ENCODE assay signal across 19 cellular contexts in the genomic region with DNA sequence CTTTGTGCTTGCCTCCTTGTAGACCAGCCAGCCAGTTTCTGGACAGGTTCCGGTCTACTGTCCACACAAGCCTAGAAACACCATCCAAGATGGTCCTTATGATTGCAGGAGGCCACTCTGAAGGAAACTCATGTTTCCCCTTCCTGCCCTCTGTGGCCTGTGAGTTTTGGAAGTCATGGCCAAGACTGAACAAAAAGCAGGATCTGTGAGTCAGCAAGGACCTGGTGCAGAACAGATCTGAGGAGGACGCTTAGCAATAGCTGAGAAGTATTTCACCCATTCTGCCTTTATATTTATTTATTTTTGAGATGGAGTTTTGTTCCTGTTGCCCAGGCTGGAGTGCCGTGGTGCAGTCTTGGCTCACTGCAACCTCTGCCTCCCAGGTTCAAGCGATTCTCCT.
DNase-seq lines count a peak whose midpoint lies in the region; TF ChIP-seq lines count a peak whose summit lies in the region.
"Had no signal": no experiment of that assay in that cellular context is flagged by ENCODE, and none has a peak within 500 bp of the region (broad histone marks: within the 10 kb centered on the region; RNA-seq: fewer than 3 reads in every experiment).

No MANE protein-coding gene starts in this region.

- peaks cover 35% of the 10 kb centered on the region for H3K4me1 ChIP-seq in cardiac muscle cell (ENCODE audit: low read depth)
- H3K4me1 ChIP-seq: BLaER1, HAP-1 had no signal

- TF ChIP-seq CTCF in cardiac muscle cell (IDR thresholded peaks at IDR 0.05; ENCODE audit: low read depth, low read length), result no peak

- no peaks in the 10 kb centered on the region for H3K4me1 Mint-ChIP-seq in activated naive CD4-positive, alpha-beta T cell treated with anti-CD3 and anti-CD28 coated beads, Interleukin-2, amount 10 ng/mL, durations not matched to agents 7 days and 5 days
- H3K4me1 Mint-ChIP-seq: B cell; CD4-positive, CD25-positive, alpha-beta regulatory T cell had no signal

- no peak overlapping the region for H3K27ac Mint-ChIP-seq in activated naive CD4-positive, alpha-beta T cell treated with anti-CD3 and anti-CD28 coated beads, Interleukin-2, amount 10 ng/mL, durations not matched to agents 7 days and 5 days
- H3K27ac Mint-ChIP-seq: B cell; CD4-positive, CD25-positive, alpha-beta regulatory T cell; CD8-positive, alpha-beta T cell; HFFc6 had no signal

- no peaks in the 10 kb centered on the region for H3K27me3 ChIP-seq in cardiac muscle cell
- H3K27me3 ChIP-seq: BLaER1 had no signal

- H3K4me3 ChIP-seq in cardiac muscle cell, result no peak overlapping the region
- H3K4me3 ChIP-seq: BLaER1, GM23248, HAP-1 had no signal

- peaks cover 6% of the 10 kb centered on the region for H3K27me3 Mint-ChIP-seq in activated naive CD4-positive, alpha-beta T cell treated with anti-CD3 and anti-CD28 coated beads, Interleukin-2, amount 10 ng/mL, durations not matched to agents 7 days and 5 days

- intact Hi-C loops in cardiac septum (cut with DNase I), result no loop called here

- no peaks in the 10 kb centered on the region for H3K9me3 ChIP-seq in cardiac muscle cell (ENCODE audit: low read depth)
- H3K9me3 ChIP-seq: BLaER1, Caco-2, HAP-1 had no signal

- H3K4me3 Mint-ChIP-seq in activated naive CD4-positive, alpha-beta T cell treated with anti-CD3 and anti-CD28 coated beads, Interleukin-2, amount 10 ng/mL, durations not matched to agents 7 days and 5 days, result no peak overlapping the region
- H3K4me3 Mint-ChIP-seq: B cell; CD4-positive, CD25-positive, alpha-beta regulatory T cell; CD8-positive, alpha-beta T cell; HFFc6 had no signal

- H3K9me3 Mint-ChIP-seq in activated naive CD4-positive, alpha-beta T cell treated with anti-CD3 and anti-CD28 coated beads, Interleukin-2, amount 10 ng/mL, durations not matched to agents 7 days and 5 days, result no peaks in the 10 kb centered on the region
- H3K9me3 Mint-ChIP-seq: CD4-positive, CD25-positive, alpha-beta regulatory T cell; CD8-positive, alpha-beta T cell; HFFc6 had no signal

- no peak for DNase-seq in cardiac muscle cell (ENCODE audit: low read depth in 1 of 2, low spot score in 1 of 2)
- no peak for DNase-seq in cardiac septum (ENCODE audit: low spot score)
- peak; percentile 50 for DNase-seq in kidney tubule cell (ENCODE audit: low spot score)
- peak; percentile 4 for DNase-seq in pulmonary artery endothelial cell (ENCODE audit: low read depth, low spot score)
- DNase-seq in activated naive CD4-positive, alpha-beta T cell treated with anti-CD3 and anti-CD28 coated beads, Interleukin-2, amount 10 ng/mL, durations not matched to agents 7 days and 5 days, result no peak
- DNase-seq in superior temporal gyrus (ENCODE audit: extremely low spot score), result no peak
- no peak for DNase-seq in LoVo (ENCODE audit: low spot score)
- DNase-seq: Caco-2; CD4-positive, CD25-positive, alpha-beta regulatory T cell; CD8-positive, alpha-beta T cell; DMS153; DND-41; GM23248; HFFc6 had no signal

- H3K27ac ChIP-seq in cardiac muscle cell, result peak overlapping the region; percentile 83
- H3K27ac ChIP-seq: 22Rv1, BLaER1, C4-2B, GM23248 had no signal

- H3K36me3 Mint-ChIP-seq in activated naive CD4-positive, alpha-beta T cell treated with anti-CD3 and anti-CD28 coated beads, Interleukin-2, amount 10 ng/mL, durations not matched to agents 7 days and 5 days, result no peaks in the 10 kb centered on the region
- H3K36me3 Mint-ChIP-seq: CD4-positive, CD25-positive, alpha-beta regulatory T cell; CD8-positive, alpha-beta T cell had no signal

- H3K36me3 ChIP-seq in cardiac muscle cell, result no peaks in the 10 kb centered on the region
- H3K36me3 ChIP-seq: BLaER1, HAP-1 had no signal

- CTCF ChIA-PET in activated naive CD4-positive, alpha-beta T cell treated with anti-CD3 and anti-CD28 coated beads, Interleukin-2, amount 10 ng/mL, durations not matched to agents 7 days and 5 days (lab: Charles Lee), result no interaction called here

Comparison
In these comparisons a context has a peak if more than half of its experiments do, and no peak if none do; other contexts are left out.
1. DNase-seq: peak in kidney tubule cell (single experiment) and pulmonary artery endothelial cell (single experiment); none in cardiac muscle cell (0 of 2), cardiac septum (single experiment), activated naive CD4-positive, alpha-beta T cell treated with anti-CD3 and anti-CD28 coated beads, Interleukin-2, amount 10 ng/mL, durations not matched to agents 7 days and 5 days (single experiment), superior temporal gyrus (single experiment) and LoVo (single experiment).